Comparison of ENCODE assay signal across 1 cellular context in the genomic region with DNA sequence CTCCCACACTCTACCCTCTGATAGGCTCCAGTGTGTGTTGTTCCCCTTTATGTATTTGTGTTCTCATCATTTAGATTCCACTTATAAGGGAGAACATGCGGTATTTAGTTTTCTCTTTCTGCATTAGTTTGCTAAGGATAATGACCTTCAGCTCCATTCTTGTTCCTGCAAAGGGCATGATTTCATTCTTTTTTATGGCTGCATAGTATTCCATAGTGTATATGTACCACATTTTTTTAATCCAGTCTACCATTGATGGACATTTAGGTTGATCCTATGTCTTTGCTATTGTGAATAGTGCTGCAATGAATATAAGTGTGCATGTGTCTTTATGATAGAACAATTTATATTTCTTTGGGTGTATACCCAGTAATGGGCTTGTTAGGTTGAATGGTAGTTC.
TF ChIP-seq lines count a peak whose summit lies in the region.

No MANE protein-coding gene starts in this region.

TF ChIP-seq in HEK293, 187 proteins besides CTCF, POLR2A, EP300 and RAD21:
- TF ChIP-seq, protein P1, sequence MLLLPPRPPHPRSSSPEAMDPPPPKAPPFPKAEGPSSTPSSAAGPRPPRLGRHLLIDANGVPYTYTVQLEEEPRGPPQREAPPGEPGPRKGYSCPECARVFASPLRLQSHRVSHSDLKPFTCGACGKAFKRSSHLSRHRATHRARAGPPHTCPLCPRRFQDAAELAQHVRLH (tag by site-specific recombination; IDR thresholded peaks at IDR 0.05), result peak; percentile 65; the same call in 1 of the 2 replicates
- TF ChIP-seq, protein P2, sequence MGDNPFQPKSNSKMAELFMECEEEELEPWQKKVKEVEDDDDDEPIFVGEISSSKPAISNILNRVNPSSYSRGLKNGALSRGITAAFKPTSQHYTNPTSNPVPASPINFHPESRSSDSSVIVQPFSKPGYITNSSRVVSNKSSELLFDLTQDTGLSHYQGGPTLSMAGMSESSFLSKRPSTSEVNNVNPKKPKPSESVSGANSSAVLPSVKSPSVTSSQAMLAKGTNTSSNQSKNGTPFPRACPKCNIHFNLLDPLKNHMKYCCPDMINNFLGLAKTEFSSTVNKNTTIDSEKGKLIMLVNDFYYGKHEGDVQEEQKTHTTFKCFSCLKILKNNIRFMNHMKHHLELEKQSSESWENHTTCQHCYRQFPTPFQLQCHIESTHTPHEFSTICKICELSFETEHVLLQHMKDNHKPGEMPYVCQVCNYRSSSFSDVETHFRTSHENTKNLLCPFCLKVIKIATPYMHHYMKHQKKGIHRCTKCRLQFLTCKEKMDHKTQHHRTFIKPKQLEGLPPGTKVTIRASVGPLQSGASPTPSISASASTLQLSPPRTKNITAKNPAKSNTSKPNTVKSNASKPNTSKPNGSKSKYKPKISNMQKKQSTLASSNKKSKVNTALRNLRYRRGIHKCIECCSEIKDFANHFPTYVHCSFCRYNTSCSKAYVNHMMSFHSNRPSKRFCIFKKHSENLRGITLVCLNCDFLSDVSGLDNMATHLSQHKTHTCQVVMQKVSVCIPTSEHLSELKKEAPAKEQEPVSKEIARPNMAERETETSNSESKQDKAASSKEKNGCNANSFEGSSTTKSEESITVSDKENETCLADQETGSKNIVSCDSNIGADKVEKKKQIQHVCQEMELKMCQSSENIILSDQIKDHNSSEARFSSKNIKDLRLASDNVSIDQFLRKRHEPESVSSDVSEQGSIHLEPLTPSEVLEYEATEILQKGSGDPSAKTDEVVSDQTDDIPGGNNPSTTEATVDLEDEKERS (tag by site-specific recombination; IDR thresholded peaks at IDR 0.05), result peak; percentile 52; the same call in 1 of the 2 replicates
- TF ChIP-seq ZNF146 (tag by site-specific recombination; IDR thresholded peaks at IDR 0.05), result peak; percentile 99
